ENCODE assay signal across 8 cellular contexts in the genomic region with DNA sequence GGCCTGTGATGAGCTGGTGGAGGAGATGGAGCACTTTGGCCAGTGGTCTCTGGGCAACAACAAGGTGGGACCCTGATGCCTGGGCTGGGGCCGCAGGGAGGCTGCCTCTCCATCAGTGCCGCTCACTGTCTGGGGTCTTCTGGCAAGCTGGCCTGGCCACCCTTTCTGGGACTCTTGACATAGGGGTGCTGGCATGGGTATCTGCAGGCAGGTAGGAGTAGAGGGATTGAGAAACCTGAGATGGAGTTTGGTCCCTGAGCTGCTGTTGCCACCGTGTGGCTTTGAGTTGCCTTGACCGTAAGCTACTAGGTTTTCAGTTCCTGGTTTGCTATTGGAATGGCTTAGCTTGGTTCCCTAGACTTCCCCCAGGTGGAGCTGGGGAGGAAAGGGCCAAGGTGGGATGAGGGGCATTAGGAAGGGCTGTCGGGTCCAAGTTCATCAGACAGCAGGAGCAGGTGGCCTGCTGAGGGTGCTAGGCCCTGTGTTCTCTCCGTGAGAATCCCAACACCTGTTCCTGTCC. TPM values are rescaled to one million over a fixed set of nuclear protein-coding genes. Genes with fewer than 3 reads are reported as not detected.
A peak's percentile ranks its signal among the peaks of the same experiment; 100 is the strongest.
DNase-seq lines count a peak whose midpoint lies in the region; ATAC-seq and TF ChIP-seq lines count a peak whose summit lies in the region.

No MANE protein-coding gene starts in this region.

- no peaks in the 10 kb centered on the region for H3K9me3 ChIP-seq in HCT116 (ENCODE audit: control insufficient read depth in 1 of 2, insufficient read depth in 1 of 2, low read depth in 1 of 2, low read length in 2 of 2)

- H4K20me1 ChIP-seq in HCT116 (ENCODE audit: insufficient read depth): no peaks in the 10 kb centered on the region

- no peaks in the 10 kb centered on the region for H3K79me2 ChIP-seq in HCT116 (ENCODE audit: insufficient read depth, low read length)

- peak; percentile 68 for TF ChIP-seq RAD21 in HCT116 (IDR thresholded peaks at IDR 0.05; ENCODE audit: low read depth)

- peak overlapping the region in 2 of 7 donors; percentile 15 to 50 for H3K27ac Mint-ChIP-seq in CD14-positive monocyte

- BruUV-seq in HCT116 (replicated peaks; lab: Mats Ljungman, UMichigan): no TSS peak

- no peak for TF ChIP-seq POLR2A in HCT116 (IDR thresholded peaks at IDR 0.05; ENCODE audit: borderline replicate concordance, extremely low read depth, insufficient read depth, insufficient read length)

- H3K27me3 ChIP-seq in HCT116 (ENCODE audit: insufficient read depth, low read length): no peaks in the 10 kb centered on the region

- H2AFZ ChIP-seq in HCT116 (ENCODE audit: low read depth, low read length, poor library complexity, severe bottlenecking): no peak overlapping the region

- POLR2A ChIA-PET in HCT116 (lab: Charles Lee): interaction anchor here (0.9 to 3.7 kb wide), 2 partner anchors 51 to 58 kb away, joined by 3 to 62 read pairs; no protein-coding TSS in a partner anchor

- H3K9me3 Mint-ChIP-seq in CD14-positive monocyte: no peaks in the 10 kb centered on the region

- no peaks in the 10 kb centered on the region for H3K4me1 Mint-ChIP-seq in CD14-positive monocyte

- H3K27me3 Mint-ChIP-seq in CD14-positive monocyte (ENCODE audit: low read depth in 3 of 3): peaks cover 0 to 3% (median 0%) of the 10 kb centered on the region in 3 donors

- H3K9ac ChIP-seq in HCT116 (ENCODE audit: low read length): no peak overlapping the region

- H3K36me3 ChIP-seq in HCT116 (ENCODE audit: control insufficient read depth in 1 of 2, insufficient read depth in 2 of 2, low read length in 2 of 2): peaks cover 37 to 49% of the 10 kb centered on the region in 2 experiments; a peak in 3 of 4 replicates

- ATAC-seq in HCT116 (peak; percentile 87), left lobe of liver (peak; percentile 97), GM21390 (IDR thresholded peaks at IDR 0.05; ENCODE audit: unreplicated experiment) (no peak)

- H3K4me1 ChIP-seq in HCT116 (ENCODE audit: control insufficient read depth in 1 of 2, insufficient read depth in 2 of 2, low read length in 2 of 2): no peaks in the 10 kb centered on the region

- CTCF ChIA-PET in HCT116 (lab: Charles Lee): interaction anchor here (0.7 to 1.3 kb wide), 6 partner anchors 13 to 129 kb away, joined by 3 to 23 read pairs (median 4); no protein-coding TSS in a partner anchor

- intact Hi-C loops in CD14-positive monocyte (cut with micrococcal nuclease) (no loop called here), HCT116 (cut with micrococcal nuclease) (loop anchor here (1.0 to 5.0 kb wide), 3 partner anchors 58 to 129 kb away; no protein-coding TSS in a partner anchor)

- no peak overlapping the region; the same call in 1 of the 2 replicates for H3K27ac ChIP-seq in HCT116 (ENCODE audit: low read depth, low read length)

- peaks cover 49 to 71% of the 10 kb centered on the region in 2 donors for H3K36me3 Mint-ChIP-seq in CD14-positive monocyte

- in situ Hi-C loops in T47D (cut with HindIII; ENCODE audit: low pct_unique_long_range_greater_than_20kb, low sequenced_read_pairs): no loop called here

- H3K9me2 ChIP-seq in HCT116 (ENCODE audit: insufficient read depth): no peaks in the 10 kb centered on the region

- no peak overlapping the region for H3K4me3 Mint-ChIP-seq in CD14-positive monocyte

- no peak for DNase-seq in CD14-positive monocyte (ENCODE audit: low spot score)
- DNase-seq in HCT116 (ENCODE audit: low read depth, low spot score): peak; percentile 54
- DNase-seq in NCI-H526 treated with DMSO at 0.1 percent for 48 hours (lab: John Stamatoyannopoulos, UW): peak; percentile 42
- DNase-seq in T47D (ENCODE audit: low read depth in 1 of 2, low spot score in 1 of 2): peak; percentile 67 to 85
- DNase-seq in left lobe of liver (ENCODE audit: low spot score): peak; percentile 67
- no peak for DNase-seq in effector CD4-positive, alpha-beta T cell
- DNase-seq in stimulated activated CD4-positive, alpha-beta T cell treated with anti-CD3 and anti-CD28 coated beads, Interleukin-1b, Interleukin-23, amount 100 ng/mL, for 48 hours: no peak

- TF ChIP-seq CTCF in CD14-positive monocyte (IDR thresholded peaks at IDR 0.05) (peak; percentile 25), HCT116 (IDR thresholded peaks at IDR 0.05 in 2 of 3, conservative IDR thresholded peaks at IDR 0.05 in 1 of 3; ENCODE audit: borderline replicate concordance in 1 of 3, insufficient read depth in 1 of 3, low read depth in 2 of 3, low read length in 2 of 3) (peak; percentile 52 to 59 (median 53); a peak in 5 of 6 replicates)

- H3K4me2 ChIP-seq in HCT116 (ENCODE audit: low read length): no peak overlapping the region

- no peak overlapping the region for H3K4me3 ChIP-seq in HCT116 (replicated peaks in 1 of 2; ENCODE audit: low read depth in 1 of 2, low read length in 2 of 2)

- RAD21 ChIA-PET in HCT116 (lab: Charles Lee; ENCODE audit: low non-redundant PET in 1 of 2, low total read pairs in 2 of 2, uncharacterized antibody in 2 of 2, unreplicated experiment in 2 of 2): interaction anchor here (0.7 to 1.0 kb wide), 5 partner anchors 13 to 87 kb away, joined by 3 to 7 read pairs (median 5); a partner anchor contains a TSS

TF ChIP-seq in HCT116, 20 proteins besides CTCF, POLR2A, EP300 and RAD21:
- TF ChIP-seq SP1 (IDR thresholded peaks at IDR 0.05; ENCODE audit: low read depth) (no peak), SRF (IDR thresholded peaks at IDR 0.05; ENCODE audit: low read depth) (no peak), JUND (IDR thresholded peaks at IDR 0.05) (no peak), CEBPB (IDR thresholded peaks at IDR 0.05; ENCODE audit: low read depth) (no peak), ZFX (IDR thresholded peaks at IDR 0.05) (no peak), SIN3A (IDR thresholded peaks at IDR 0.05; ENCODE audit: low read depth) (no peak), YY1 (IDR thresholded peaks at IDR 0.05; ENCODE audit: extremely low read depth, insufficient replicate concordance, low read depth, low read length) (no peak), EZH2phosphoT487 (IDR thresholded peaks at IDR 0.05; ENCODE audit: borderline replicate concordance) (no peak)
- TF ChIP-seq, protein P1, sequence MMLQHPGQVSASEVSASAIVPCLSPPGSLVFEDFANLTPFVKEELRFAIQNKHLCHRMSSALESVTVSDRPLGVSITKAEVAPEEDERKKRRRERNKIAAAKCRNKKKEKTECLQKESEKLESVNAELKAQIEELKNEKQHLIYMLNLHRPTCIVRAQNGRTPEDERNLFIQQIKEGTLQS (IDR thresholded peaks at IDR 0.05): no peak
- TF ChIP-seq, protein P2, sequence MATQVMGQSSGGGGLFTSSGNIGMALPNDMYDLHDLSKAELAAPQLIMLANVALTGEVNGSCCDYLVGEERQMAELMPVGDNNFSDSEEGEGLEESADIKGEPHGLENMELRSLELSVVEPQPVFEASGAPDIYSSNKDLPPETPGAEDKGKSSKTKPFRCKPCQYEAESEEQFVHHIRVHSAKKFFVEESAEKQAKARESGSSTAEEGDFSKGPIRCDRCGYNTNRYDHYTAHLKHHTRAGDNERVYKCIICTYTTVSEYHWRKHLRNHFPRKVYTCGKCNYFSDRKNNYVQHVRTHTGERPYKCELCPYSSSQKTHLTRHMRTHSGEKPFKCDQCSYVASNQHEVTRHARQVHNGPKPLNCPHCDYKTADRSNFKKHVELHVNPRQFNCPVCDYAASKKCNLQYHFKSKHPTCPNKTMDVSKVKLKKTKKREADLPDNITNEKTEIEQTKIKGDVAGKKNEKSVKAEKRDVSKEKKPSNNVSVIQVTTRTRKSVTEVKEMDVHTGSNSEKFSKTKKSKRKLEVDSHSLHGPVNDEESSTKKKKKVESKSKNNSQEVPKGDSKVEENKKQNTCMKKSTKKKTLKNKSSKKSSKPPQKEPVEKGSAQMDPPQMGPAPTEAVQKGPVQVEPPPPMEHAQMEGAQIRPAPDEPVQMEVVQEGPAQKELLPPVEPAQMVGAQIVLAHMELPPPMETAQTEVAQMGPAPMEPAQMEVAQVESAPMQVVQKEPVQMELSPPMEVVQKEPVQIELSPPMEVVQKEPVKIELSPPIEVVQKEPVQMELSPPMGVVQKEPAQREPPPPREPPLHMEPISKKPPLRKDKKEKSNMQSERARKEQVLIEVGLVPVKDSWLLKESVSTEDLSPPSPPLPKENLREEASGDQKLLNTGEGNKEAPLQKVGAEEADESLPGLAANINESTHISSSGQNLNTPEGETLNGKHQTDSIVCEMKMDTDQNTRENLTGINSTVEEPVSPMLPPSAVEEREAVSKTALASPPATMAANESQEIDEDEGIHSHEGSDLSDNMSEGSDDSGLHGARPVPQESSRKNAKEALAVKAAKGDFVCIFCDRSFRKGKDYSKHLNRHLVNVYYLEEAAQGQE (IDR thresholded peaks at IDR 0.05; ENCODE audit: low read depth): no peak

RNA-seq across cellular contexts. Expression of a gene that starts 13.2 kb away (rescaled TPM):
- polyA plus RNA-seq in CD14-positive monocyte: 10 to 100 TPM; 26.3 to 30.3 TPM
- total RNA-seq in HCT116 (2021; ENCODE audit: unreplicated experiment) (83.0 TPM), left lobe of liver (45.0 TPM)
- 68.4 and 71.0 TPM in 2 replicates for polyA plus RNA-seq in HCT116 (2012)

RNA-seq across cellular contexts. Expression of a gene that starts 32.6 kb away (rescaled TPM):
- 10 to 100 TPM; 44.5 to 53.1 TPM for polyA plus RNA-seq in CD14-positive monocyte
- total RNA-seq in HCT116 (2021; ENCODE audit: unreplicated experiment): 175 TPM
- polyA plus RNA-seq in HCT116 (2012): 385 TPM in 2 replicates
- total RNA-seq in left lobe of liver: 70.8 TPM

RNA-seq across cellular contexts. Expression of a gene that starts 40.9 kb away (rescaled TPM):
- 10 to 100 TPM; 31.7 to 74.0 TPM for polyA plus RNA-seq in CD14-positive monocyte
- 61.9 TPM for total RNA-seq in HCT116 (2021; ENCODE audit: unreplicated experiment)
- polyA plus RNA-seq in HCT116 (2012): 77.1 and 87.7 TPM in 2 replicates
- 50.9 TPM for total RNA-seq in left lobe of liver

RNA-seq across cellular contexts. Expression of a gene that starts 52.2 kb away (rescaled TPM):
- polyA plus RNA-seq in CD14-positive monocyte: 10 to 100 TPM; 45.9 to 56.4 TPM
- total RNA-seq in HCT116 (2021; ENCODE audit: unreplicated experiment) (39.6 TPM), left lobe of liver (10.1 TPM)
- 45.1 and 45.2 TPM in 2 replicates for polyA plus RNA-seq in HCT116 (2012)

Comparison
In these comparisons a context has a peak if more than half of its experiments do, and no peak if none do; other contexts are left out.
1. DNase-seq: peak in HCT116 (single experiment), NCI-H526 treated with DMSO at 0.1 percent for 48 hours (single experiment), T47D (2 of 2) and left lobe of liver (single experiment); none in CD14-positive monocyte (single experiment), effector CD4-positive, alpha-beta T cell (single experiment) and stimulated activated CD4-positive, alpha-beta T cell treated with anti-CD3 and anti-CD28 coated beads, Interleukin-1b, Interleukin-23, amount 100 ng/mL, for 48 hours (single experiment).